1 cellular context compared by ENCODE assay signal in the genomic region with DNA sequence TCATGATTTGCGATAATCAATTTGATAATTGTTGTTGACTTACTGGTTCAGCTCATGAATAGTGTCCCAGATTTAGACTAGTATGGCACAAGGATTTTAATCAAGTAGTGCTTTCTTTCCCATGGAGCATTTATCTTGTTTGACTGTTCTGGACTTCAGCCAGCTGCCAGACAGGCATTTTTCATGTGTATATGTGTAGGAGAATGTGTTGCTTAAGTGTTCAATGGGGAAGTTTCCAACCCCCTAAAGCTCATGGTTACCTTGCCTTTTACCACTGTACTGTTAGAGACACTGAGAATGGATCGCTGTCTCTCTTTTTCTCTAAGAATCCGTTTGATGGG.
TF ChIP-seq lines count a peak whose summit lies in the region.

No MANE protein-coding gene starts in this region.

TF ChIP-seq in IMR-90, 13 proteins besides CTCF, POLR2A, EP300 and RAD21 (continued from another document):
- TF ChIP-seq, protein P1, sequence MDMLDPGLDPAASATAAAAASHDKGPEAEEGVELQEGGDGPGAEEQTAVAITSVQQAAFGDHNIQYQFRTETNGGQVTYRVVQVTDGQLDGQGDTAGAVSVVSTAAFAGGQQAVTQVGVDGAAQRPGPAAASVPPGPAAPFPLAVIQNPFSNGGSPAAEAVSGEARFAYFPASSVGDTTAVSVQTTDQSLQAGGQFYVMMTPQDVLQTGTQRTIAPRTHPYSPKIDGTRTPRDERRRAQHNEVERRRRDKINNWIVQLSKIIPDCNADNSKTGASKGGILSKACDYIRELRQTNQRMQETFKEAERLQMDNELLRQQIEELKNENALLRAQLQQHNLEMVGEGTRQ (IDR thresholded peaks at IDR 0.05; ENCODE audit: low read depth, low read length), result no peak
- TF ChIP-seq BHLHE40 (IDR thresholded peaks at IDR 0.05; ENCODE audit: low read depth, low read length), result no peak
- no peak for TF ChIP-seq FOS (IDR thresholded peaks at IDR 0.05; ENCODE audit: low read depth, low read length)
- TF ChIP-seq MAFK (IDR thresholded peaks at IDR 0.05; ENCODE audit: low read depth, low read length), result no peak
TF ChIP-seq in IMR-90: peak in this region for 0.
